1 cellular context compared by ENCODE assay signal in genomic region chr1:42681771-42682483, GRCh38.
A peak's percentile ranks its signal among the peaks of the same experiment; 100 is the strongest.
TF ChIP-seq lines count a peak whose summit lies in the region.

Gene YBX1 (plus strand): TSS chr1:42682418. CDS start chr1:42682566, 148 bp downstream.

TF ChIP-seq in HepG2, 621 proteins besides CTCF, POLR2A, EP300 and RAD21 (continued from another document and continues in another):
- 0 out of 2 replicates have a peak, but pooled peaks have one; percentile 41 for TF ChIP-seq ZNF275 (CRISPR knock-in tag; IDR thresholded peaks at IDR 0.05; ENCODE audit: borderline replicate concordance)
- TF ChIP-seq ZNF205 (CRISPR knock-in tag; IDR thresholded peaks at IDR 0.05): no peak; the same call in 1 of the 2 replicates
- peak; percentile 58 for TF ChIP-seq PHF21A (CRISPR knock-in tag; IDR thresholded peaks at IDR 0.05)
- TF ChIP-seq HOXA7 (CRISPR knock-in tag; IDR thresholded peaks at IDR 0.05): no peak
- no peak for TF ChIP-seq CREB3 (CRISPR knock-in tag; IDR thresholded peaks at IDR 0.05)
- TF ChIP-seq CHD2 (IDR thresholded peaks at IDR 0.05; ENCODE audit: low read depth, low read length): peak; percentile 64; the same call in 1 of the 2 replicates
- TF ChIP-seq ZHX2 (IDR thresholded peaks at IDR 0.05; ENCODE audit: low read depth): peak; percentile 78
- no peak for TF ChIP-seq ZHX2 (CRISPR knock-in tag; IDR thresholded peaks at IDR 0.05; ENCODE audit: borderline replicate concordance)
- TF ChIP-seq RNF219 (CRISPR knock-in tag; IDR thresholded peaks at IDR 0.05): no peak
- TF ChIP-seq NPAS2 (CRISPR knock-in tag; IDR thresholded peaks at IDR 0.05; ENCODE audit: borderline replicate concordance): no peak
- no peak for TF ChIP-seq ZNF850 (CRISPR knock-in tag; conservative IDR thresholded peaks at IDR 0.05)
- no peak for TF ChIP-seq ADNP (CRISPR knock-in tag; IDR thresholded peaks at IDR 0.05)
- TF ChIP-seq ZSCAN9 (CRISPR knock-in tag; IDR thresholded peaks at IDR 0.05; ENCODE audit: borderline replicate concordance): no peak; the same call in 1 of the 2 replicates
- TF ChIP-seq ZNF337 (CRISPR knock-in tag; IDR thresholded peaks at IDR 0.05; ENCODE audit: borderline replicate concordance, low read depth): 0 out of 2 replicates have a peak, but pooled peaks have one; percentile 38
- TF ChIP-seq ZFP62 (CRISPR knock-in tag; IDR thresholded peaks at IDR 0.05): no peak
- no peak for TF ChIP-seq KIAA2018 (CRISPR knock-in tag; IDR thresholded peaks at IDR 0.05; ENCODE audit: borderline replicate concordance)
- no peak for TF ChIP-seq SNAPC2 (CRISPR knock-in tag; IDR thresholded peaks at IDR 0.05)
- TF ChIP-seq PPARG (CRISPR knock-in tag; conservative IDR thresholded peaks at IDR 0.05): no peak
- peak; percentile 74 for TF ChIP-seq ZGPAT (CRISPR knock-in tag; IDR thresholded peaks at IDR 0.05)
- peak; percentile 82 for TF ChIP-seq ZNF501 (CRISPR knock-in tag; IDR thresholded peaks at IDR 0.05)
- no peak for TF ChIP-seq HBP1 (CRISPR knock-in tag; IDR thresholded peaks at IDR 0.05; ENCODE audit: low read depth)
- TF ChIP-seq GATAD1 (CRISPR knock-in tag; IDR thresholded peaks at IDR 0.05): peak; percentile 77
- TF ChIP-seq ZBTB26 (CRISPR knock-in tag; IDR thresholded peaks at IDR 0.05; ENCODE audit: borderline replicate concordance): 0 out of 2 replicates have a peak, but pooled peaks have one; percentile 32
- no peak for TF ChIP-seq SP140L (CRISPR knock-in tag; IDR thresholded peaks at IDR 0.05; ENCODE audit: borderline replicate concordance)
- peak; percentile 60; the same call in 1 of the 2 replicates for TF ChIP-seq E2F5 (CRISPR knock-in tag; conservative IDR thresholded peaks at IDR 0.05)
- TF ChIP-seq NCOA5 (CRISPR knock-in tag; IDR thresholded peaks at IDR 0.05): no peak
- TF ChIP-seq PAWR (CRISPR knock-in tag; IDR thresholded peaks at IDR 0.05; ENCODE audit: borderline replicate concordance): no peak
- no peak for TF ChIP-seq ATRX (CRISPR knock-in tag; IDR thresholded peaks at IDR 0.05; ENCODE audit: borderline replicate concordance)
- TF ChIP-seq ISL2 (CRISPR knock-in tag; IDR thresholded peaks at IDR 0.05): peak; percentile 45; the same call in 1 of the 2 replicates
- peak; percentile 85 for TF ChIP-seq ASH2L (IDR thresholded peaks at IDR 0.05; ENCODE audit: insufficient read length, low read depth, low read length)
